In the genomic region with DNA sequence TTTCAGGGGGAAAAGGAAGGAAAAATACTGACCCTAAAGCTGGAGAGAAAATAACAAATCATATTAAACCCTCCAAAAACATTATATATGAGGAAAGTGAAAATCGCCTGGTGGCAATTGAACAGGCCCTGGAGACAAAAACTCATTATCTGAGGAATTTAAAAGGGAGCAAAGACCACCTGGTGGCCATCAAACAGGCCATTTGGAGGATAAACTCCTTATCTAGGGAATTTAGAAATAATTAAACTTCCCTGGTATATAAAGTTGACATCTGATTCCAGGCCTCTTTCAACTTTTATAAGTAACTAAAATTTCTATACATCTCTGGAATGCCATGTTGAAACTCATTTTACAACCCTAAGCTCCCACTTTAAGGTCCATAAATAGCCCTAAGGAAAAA, we compare ENCODE assay signal across 23 cellular contexts.
"Had no signal": no experiment of that assay in that cellular context is flagged by ENCODE, and none has a peak within 500 bp of the region (broad histone marks: within the 10 kb centered on the region; RNA-seq: fewer than 3 reads in every experiment).

No MANE protein-coding gene starts in this region.

- H3K27ac Mint-ChIP-seq: neural progenitor cell; stimulated activated naive CD8-positive, alpha-beta T cell treated with anti-CD3 and anti-CD28 coated beads, Interleukin-15, amount 100 ng/mL, for 72 hours had no signal

- H3K27ac ChIP-seq: coronary artery, left lung, neural progenitor cell, parathyroid adenoma, prostate gland, right atrium auricular region, suprapubic skin, transverse colon, upper lobe of right lung, uterus had no signal

- H3K4me3 Mint-ChIP-seq: natural killer cell; stimulated activated naive CD8-positive, alpha-beta T cell treated with anti-CD3 and anti-CD28 coated beads, Interleukin-15, amount 100 ng/mL, for 72 hours had no signal

- H3K9me3 Mint-ChIP-seq: natural killer cell had no signal

- DNase-seq: dermis blood vessel endothelial cell; effector memory CD4-positive, alpha-beta T cell; left cardiac atrium; left lung; mesenchymal stem cell; natural killer cell; stimulated activated CD4-positive, alpha-beta T cell treated with anti-CD3 and anti-CD28 coated beads, Interleukin-12 subunit alpha, Interleukin-12 subunit beta, amount 100 ng/mL, for 4 hours; stimulated activated CD4-positive, alpha-beta T cell treated with anti-CD3 and anti-CD28 coated beads, Interleukin-1b, Interleukin-23, amount 100 ng/mL, for 48 hours; stimulated activated CD4-positive, alpha-beta T cell treated with anti-CD3 and anti-CD28 coated beads, Interleukin-4, amount 100 ng/mL, for 1 hour; stimulated activated CD8-positive, alpha-beta memory T cell treated with anti-CD3 and anti-CD28 coated beads, Interleukin-4, amount 100 ng/mL, for 48 hours; stimulated activated naive CD4-positive, alpha-beta T cell; stimulated activated naive CD8-positive, alpha-beta T cell treated with anti-CD3 and anti-CD28 coated beads, Interleukin-15, amount 100 ng/mL, for 72 hours; transverse colon; upper lobe of right lung; uterus had no signal

- ATAC-seq: left cardiac atrium; left lung; natural killer cell; sciatic nerve; stimulated activated naive CD8-positive, alpha-beta T cell treated with anti-CD3 and anti-CD28 coated beads, Interleukin-15, amount 100 ng/mL, for 72 hours; upper lobe of right lung had no signal

- H3K4me3 ChIP-seq: coronary artery, left lung, neural progenitor cell, prostate gland, right atrium auricular region, smooth muscle cell, suprapubic skin, transverse colon, upper lobe of right lung, uterus had no signal

- H3K4me1 ChIP-seq: left lung, neural progenitor cell, parathyroid adenoma, prostate gland, right atrium auricular region, suprapubic skin, upper lobe of right lung, uterus had no signal

- H3K9ac ChIP-seq: neural progenitor cell, parathyroid adenoma had no signal

- H3K9me3 ChIP-seq: left lung, prostate gland, right atrium auricular region, suprapubic skin, transverse colon, upper lobe of right lung, uterus had no signal

- H3K27me3 Mint-ChIP-seq: stimulated activated naive CD8-positive, alpha-beta T cell treated with anti-CD3 and anti-CD28 coated beads, Interleukin-15, amount 100 ng/mL, for 72 hours had no signal

- H3K27me3 ChIP-seq: left lung, neural progenitor cell, right atrium auricular region, suprapubic skin, transverse colon, upper lobe of right lung, uterus had no signal

- H3K36me3 ChIP-seq: left lung, neural progenitor cell, prostate gland, right atrium auricular region, suprapubic skin, transverse colon, upper lobe of right lung, uterus had no signal
